In the genomic region with DNA sequence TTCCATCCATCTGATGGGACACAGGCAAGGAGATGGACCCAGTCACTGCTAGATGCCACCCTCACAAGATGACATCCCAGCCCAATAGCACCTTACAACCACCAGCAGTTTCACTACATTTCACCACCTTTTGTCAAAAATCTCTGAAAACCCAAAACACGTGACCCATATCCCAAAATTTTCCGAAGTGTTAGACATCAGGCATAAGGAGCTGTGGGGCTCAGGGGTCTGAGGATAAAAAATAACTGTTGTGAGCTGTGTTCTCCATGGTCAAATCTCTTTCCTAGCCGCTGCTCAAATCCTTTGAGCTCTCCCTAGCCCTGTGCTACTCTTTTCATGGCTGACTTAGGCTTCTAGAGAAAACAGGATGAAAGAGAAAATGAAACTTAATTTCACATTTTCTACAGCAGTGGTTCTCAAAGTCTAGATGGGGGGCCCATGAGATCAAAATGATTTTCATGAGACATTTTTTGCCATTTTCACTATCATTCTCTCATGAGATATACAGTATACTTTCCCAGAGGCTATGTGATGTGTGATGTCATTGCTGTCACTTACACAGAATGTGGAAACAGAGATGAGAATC, we compare ENCODE assay signal across 9 cellular contexts. TPM values are rescaled to one million over a fixed set of nuclear protein-coding genes. Genes with fewer than 3 reads are reported as not detected.
DNase-seq lines count a peak whose midpoint lies in the region; ATAC-seq and TF ChIP-seq lines count a peak whose summit lies in the region.
"Had no signal": no experiment of that assay in that cellular context is flagged by ENCODE, and none has a peak within 500 bp of the region (broad histone marks: within the 10 kb centered on the region; RNA-seq: fewer than 3 reads in every experiment).

No MANE protein-coding gene starts in this region.

- TF ChIP-seq CTCF in left lung (IDR thresholded peaks at IDR 0.05) = no peak
- no peak for TF ChIP-seq CTCF in osteocyte (IDR thresholded peaks at IDR 0.05)

- no peaks in the 10 kb centered on the region for H3K9me3 ChIP-seq in left lung
- H3K9me3 ChIP-seq: body of pancreas had no signal

- intact Hi-C loops in left lung (cut with DNase I) = no loop called here

- no peaks in the 10 kb centered on the region for H3K36me3 ChIP-seq in left lung

- H3K27ac ChIP-seq in left lung = no peak overlapping the region
- H3K27ac ChIP-seq: body of pancreas had no signal

- H3K27me3 Mint-ChIP-seq in activated naive CD4-positive, alpha-beta T cell treated with anti-CD3 and anti-CD28 coated beads, Interleukin-2, amount 50 U/mL, for 24 hours = no peaks in the 10 kb centered on the region
- no peaks in the 10 kb centered on the region for H3K27me3 Mint-ChIP-seq in stimulated activated naive CD8-positive, alpha-beta T cell treated with anti-CD3 and anti-CD28 coated beads, Interleukin-15, amount 100 ng/mL, for 72 hours
- H3K27me3 Mint-ChIP-seq in osteocyte (ENCODE audit: unreplicated experiment) = no peaks in the 10 kb centered on the region

- peaks cover 7% of the 10 kb centered on the region for H3K36me3 Mint-ChIP-seq in activated naive CD4-positive, alpha-beta T cell treated with anti-CD3 and anti-CD28 coated beads, Interleukin-2, amount 50 U/mL, for 24 hours
- no peaks in the 10 kb centered on the region for H3K36me3 Mint-ChIP-seq in osteocyte (ENCODE audit: unreplicated experiment)

- H3K4me3 ChIP-seq in left lung = no peak overlapping the region
- H3K4me3 ChIP-seq: body of pancreas had no signal

- peak overlapping the region; percentile 94 for H3K27ac Mint-ChIP-seq in activated naive CD4-positive, alpha-beta T cell treated with anti-CD3 and anti-CD28 coated beads, Interleukin-2, amount 50 U/mL, for 24 hours
- H3K27ac Mint-ChIP-seq in stimulated activated naive CD8-positive, alpha-beta T cell treated with anti-CD3 and anti-CD28 coated beads, Interleukin-15, amount 100 ng/mL, for 72 hours = peak overlapping the region; percentile 95 to 98
- H3K27ac Mint-ChIP-seq in osteocyte (ENCODE audit: unreplicated experiment) = no peak overlapping the region

- no peaks in the 10 kb centered on the region for H3K27me3 ChIP-seq in left lung
- H3K27me3 ChIP-seq: body of pancreas had no signal

- peaks cover 78% of the 10 kb centered on the region for H3K4me1 Mint-ChIP-seq in activated naive CD4-positive, alpha-beta T cell treated with anti-CD3 and anti-CD28 coated beads, Interleukin-2, amount 50 U/mL, for 24 hours
- H3K4me1 Mint-ChIP-seq in stimulated activated naive CD8-positive, alpha-beta T cell treated with anti-CD3 and anti-CD28 coated beads, Interleukin-15, amount 100 ng/mL, for 72 hours = peaks cover 75% of the 10 kb centered on the region
- H3K4me1 Mint-ChIP-seq in osteocyte (ENCODE audit: unreplicated experiment) = no peaks in the 10 kb centered on the region

- H3K4me3 Mint-ChIP-seq in activated naive CD4-positive, alpha-beta T cell treated with anti-CD3 and anti-CD28 coated beads, Interleukin-2, amount 50 U/mL, for 24 hours = peak overlapping the region; percentile 57
- peak overlapping the region; percentile 81 to 85 for H3K4me3 Mint-ChIP-seq in stimulated activated naive CD8-positive, alpha-beta T cell treated with anti-CD3 and anti-CD28 coated beads, Interleukin-15, amount 100 ng/mL, for 72 hours
- H3K4me3 Mint-ChIP-seq in osteocyte (ENCODE audit: unreplicated experiment) = no peak overlapping the region

- H3K4me1 ChIP-seq in left lung = no peaks in the 10 kb centered on the region
- H3K4me1 ChIP-seq: body of pancreas had no signal

- H3K9me3 Mint-ChIP-seq in activated naive CD4-positive, alpha-beta T cell treated with anti-CD3 and anti-CD28 coated beads, Interleukin-2, amount 50 U/mL, for 24 hours = peaks cover 7% of the 10 kb centered on the region
- H3K9me3 Mint-ChIP-seq in stimulated activated naive CD8-positive, alpha-beta T cell treated with anti-CD3 and anti-CD28 coated beads, Interleukin-15, amount 100 ng/mL, for 72 hours = peaks cover 5 to 18% of the 10 kb centered on the region in 2 donors
- H3K9me3 Mint-ChIP-seq in osteocyte (ENCODE audit: unreplicated experiment) = no peaks in the 10 kb centered on the region

- peak; percentile 32 for ATAC-seq in HG02588 (IDR thresholded peaks at IDR 0.05; ENCODE audit: unreplicated experiment)
- ATAC-seq in HG03565 (IDR thresholded peaks at IDR 0.05; ENCODE audit: unreplicated experiment) = peak; percentile 49
- ATAC-seq in stimulated activated naive CD8-positive, alpha-beta T cell treated with anti-CD3 and anti-CD28 coated beads, Interleukin-15, amount 100 ng/mL, for 72 hours = peak; percentile 55
- ATAC-seq in left lung = no peak
- ATAC-seq: body of pancreas had no signal

- no peak for DNase-seq in activated naive CD4-positive, alpha-beta T cell (lab: John Stamatoyannopoulos, UW)
- no peak for DNase-seq in stimulated activated naive CD8-positive, alpha-beta T cell treated with anti-CD3 and anti-CD28 coated beads, Interleukin-15, amount 100 ng/mL, for 72 hours
- DNase-seq in NCI-H2081 treated with DMSO at 0.1 percent for 48 hours (lab: John Stamatoyannopoulos, UW) (no peak), left lung (no peak), osteocyte (ENCODE audit: extremely low spot score, unreplicated experiment) (no peak)
- DNase-seq: body of pancreas had no signal

RNA-seq across cellular contexts. Expression of a gene that starts 40.7 kb away (rescaled TPM):
- total RNA-seq in left lung = under 1 TPM in 1 of 2 donors, not detected in 1; 0.32 TPM
- total RNA-seq in osteocyte = not detected in 2 replicates
- total RNA-seq: body of pancreas had no signal
